ENCODE assay signal across 1 cellular context in genomic region chr17:78250891-78251772, GRCh38.
TF ChIP-seq lines count a peak whose summit lies in the region.

No MANE protein-coding gene starts in this region.

TF ChIP-seq in K562, 482 proteins besides CTCF, POLR2A, EP300 and RAD21 (continued from another document and continues in another):
- TF ChIP-seq TCF15 (CRISPR knock-in tag; IDR thresholded peaks at IDR 0.05) (no peak), ZNF280A (IDR thresholded peaks at IDR 0.05; ENCODE audit: low read depth, partially characterized antibody) (no peak), XRCC3 (IDR thresholded peaks at IDR 0.05) (no peak), ZFX (CRISPR knock-in tag; IDR thresholded peaks at IDR 0.05) (peak; percentile 6; the same call in 1 of the 2 replicates), SRSF7 (optimal IDR thresholded peaks at IDR 0.05; ENCODE audit: low read depth, low read length) (no peak), ZNF609 (CRISPR knock-in tag; IDR thresholded peaks at IDR 0.05; ENCODE audit: borderline replicate concordance) (no peak), ZNF184 (CRISPR knock-in tag; IDR thresholded peaks at IDR 0.05) (no peak), PHF20 (IDR thresholded peaks at IDR 0.05; ENCODE audit: partially characterized antibody) (peak; percentile 34), CBX1 (IDR thresholded peaks at IDR 0.05; ENCODE audit: low read depth) (no peak), CEBPB (tag; IDR thresholded peaks at IDR 0.05) (no peak), PTBP1 (IDR thresholded peaks at IDR 0.05; ENCODE audit: low read depth, low read length) (no peak), HNRNPUL1 (IDR thresholded peaks at IDR 0.05; ENCODE audit: low read length) (no peak), GTF2A2 (tag; IDR thresholded peaks at IDR 0.05) (no peak), EWSR1 (IDR thresholded peaks at IDR 0.05; ENCODE audit: borderline replicate concordance, low read depth, partially characterized antibody) (no peak), NFATC3 (IDR thresholded peaks at IDR 0.05) (no peak), THAP12 (CRISPR knock-in tag; IDR thresholded peaks at IDR 0.05) (no peak; the same call in 1 of the 2 replicates), PRPF4 (IDR thresholded peaks at IDR 0.05; ENCODE audit: insufficient read depth, low read depth, low read length, poor library complexity, severe bottlenecking) (no peak), PCBP2 (IDR thresholded peaks at IDR 0.05; ENCODE audit: low read depth, low read length, poor library complexity, severe bottlenecking) (no peak), ZBTB5 (IDR thresholded peaks at IDR 0.05) (no peak), ZNF561 (CRISPR knock-in tag; conservative IDR thresholded peaks at IDR 0.05) (no peak), NCOA1 (IDR thresholded peaks at IDR 0.05; ENCODE audit: low read depth) (no peak), TAF15 (IDR thresholded peaks at IDR 0.05; ENCODE audit: low read depth, low read length) (no peak), ZKSCAN1 (IDR thresholded peaks at IDR 0.05; ENCODE audit: low read depth, low read length) (peak; percentile 67; the same call in 1 of the 2 replicates), ZKSCAN3 (CRISPR knock-in tag; IDR thresholded peaks at IDR 0.05) (no peak), ZNF589 (CRISPR knock-in tag; IDR thresholded peaks at IDR 0.05; ENCODE audit: low read depth) (no peak), ZNF707 (CRISPR knock-in tag; conservative IDR thresholded peaks at IDR 0.05) (no peak), ZZZ3 (IDR thresholded peaks at IDR 0.05) (no peak), PCBP1 (IDR thresholded peaks at IDR 0.05; ENCODE audit: low read depth, low read length, poor library complexity, severe bottlenecking) (no peak), NELFE (IDR thresholded peaks at IDR 0.05; ENCODE audit: insufficient read depth, insufficient read length) (no peak), SIX5 (IDR thresholded peaks at IDR 0.05; ENCODE audit: borderline replicate concordance in 1 of 2, insufficient read depth in 1 of 2, low read depth in 1 of 2, low read length in 2 of 2) (no peak), SP2 (IDR thresholded peaks at IDR 0.05; ENCODE audit: extremely low read depth, low read depth, low read length, poor library complexity, severe bottlenecking) (no peak), MNT (conservative IDR thresholded peaks at IDR 0.05) (peak in 1 of 2 experiments; percentile 71; a peak in 2 of 4 replicates), ESRRA (IDR thresholded peaks at IDR 0.05; ENCODE audit: borderline replicate concordance, low read depth) (peak; percentile 58; the same call in 1 of the 2 replicates), HNRNPLL (IDR thresholded peaks at IDR 0.05; ENCODE audit: low read depth, low read length, poor library complexity, severe bottlenecking) (no peak), TAL1 (IDR thresholded peaks at IDR 0.05) (no peak; the same call in 1 of the 2 replicates), KHSRP (IDR thresholded peaks at IDR 0.05) (no peak), SREBF2 (CRISPR knock-in tag; IDR thresholded peaks at IDR 0.05) (no peak), NFIX (CRISPR knock-in tag; IDR thresholded peaks at IDR 0.05; ENCODE audit: low read depth) (no peak), ZNF507 (tag; conservative IDR thresholded peaks at IDR 0.05) (no peak), YY1 (IDR thresholded peaks at IDR 0.05; ENCODE audit: borderline replicate concordance in 1 of 3, control insufficient read depth in 1 of 3, extremely low read depth in 1 of 3, insufficient read depth in 3 of 3, insufficient read length in 1 of 3, insufficient replicate concordance in 2 of 3, low read depth in 1 of 3, low read length in 2 of 3) (peak in 2 of 3 experiments; percentile 54 to 69), ZNF668 (CRISPR knock-in tag; IDR thresholded peaks at IDR 0.05) (no peak)
- TF ChIP-seq, protein P1, sequence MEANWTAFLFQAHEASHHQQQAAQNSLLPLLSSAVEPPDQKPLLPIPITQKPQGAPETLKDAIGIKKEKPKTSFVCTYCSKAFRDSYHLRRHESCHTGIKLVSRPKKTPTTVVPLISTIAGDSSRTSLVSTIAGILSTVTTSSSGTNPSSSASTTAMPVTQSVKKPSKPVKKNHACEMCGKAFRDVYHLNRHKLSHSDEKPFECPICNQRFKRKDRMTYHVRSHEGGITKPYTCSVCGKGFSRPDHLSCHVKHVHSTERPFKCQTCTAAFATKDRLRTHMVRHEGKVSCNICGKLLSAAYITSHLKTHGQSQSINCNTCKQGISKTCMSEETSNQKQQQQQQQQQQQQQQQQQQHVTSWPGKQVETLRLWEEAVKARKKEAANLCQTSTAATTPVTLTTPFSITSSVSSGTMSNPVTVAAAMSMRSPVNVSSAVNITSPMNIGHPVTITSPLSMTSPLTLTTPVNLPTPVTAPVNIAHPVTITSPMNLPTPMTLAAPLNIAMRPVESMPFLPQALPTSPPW (CRISPR knock-in tag; IDR thresholded peaks at IDR 0.05), result peak; percentile 79
- TF ChIP-seq, protein P2, sequence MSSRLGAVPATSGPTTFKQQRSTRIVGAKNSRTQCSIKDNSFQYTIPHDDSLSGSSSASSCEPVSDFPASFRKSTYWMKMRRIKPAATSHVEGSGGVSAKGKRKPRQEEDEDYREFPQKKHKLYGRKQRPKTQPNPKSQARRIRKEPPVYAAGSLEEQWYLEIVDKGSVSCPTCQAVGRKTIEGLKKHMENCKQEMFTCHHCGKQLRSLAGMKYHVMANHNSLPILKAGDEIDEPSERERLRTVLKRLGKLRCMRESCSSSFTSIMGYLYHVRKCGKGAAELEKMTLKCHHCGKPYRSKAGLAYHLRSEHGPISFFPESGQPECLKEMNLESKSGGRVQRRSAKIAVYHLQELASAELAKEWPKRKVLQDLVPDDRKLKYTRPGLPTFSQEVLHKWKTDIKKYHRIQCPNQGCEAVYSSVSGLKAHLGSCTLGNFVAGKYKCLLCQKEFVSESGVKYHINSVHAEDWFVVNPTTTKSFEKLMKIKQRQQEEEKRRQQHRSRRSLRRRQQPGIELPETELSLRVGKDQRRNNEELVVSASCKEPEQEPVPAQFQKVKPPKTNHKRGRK (tag; IDR thresholded peaks at IDR 0.05), result no peak
- TF ChIP-seq, protein P3, sequence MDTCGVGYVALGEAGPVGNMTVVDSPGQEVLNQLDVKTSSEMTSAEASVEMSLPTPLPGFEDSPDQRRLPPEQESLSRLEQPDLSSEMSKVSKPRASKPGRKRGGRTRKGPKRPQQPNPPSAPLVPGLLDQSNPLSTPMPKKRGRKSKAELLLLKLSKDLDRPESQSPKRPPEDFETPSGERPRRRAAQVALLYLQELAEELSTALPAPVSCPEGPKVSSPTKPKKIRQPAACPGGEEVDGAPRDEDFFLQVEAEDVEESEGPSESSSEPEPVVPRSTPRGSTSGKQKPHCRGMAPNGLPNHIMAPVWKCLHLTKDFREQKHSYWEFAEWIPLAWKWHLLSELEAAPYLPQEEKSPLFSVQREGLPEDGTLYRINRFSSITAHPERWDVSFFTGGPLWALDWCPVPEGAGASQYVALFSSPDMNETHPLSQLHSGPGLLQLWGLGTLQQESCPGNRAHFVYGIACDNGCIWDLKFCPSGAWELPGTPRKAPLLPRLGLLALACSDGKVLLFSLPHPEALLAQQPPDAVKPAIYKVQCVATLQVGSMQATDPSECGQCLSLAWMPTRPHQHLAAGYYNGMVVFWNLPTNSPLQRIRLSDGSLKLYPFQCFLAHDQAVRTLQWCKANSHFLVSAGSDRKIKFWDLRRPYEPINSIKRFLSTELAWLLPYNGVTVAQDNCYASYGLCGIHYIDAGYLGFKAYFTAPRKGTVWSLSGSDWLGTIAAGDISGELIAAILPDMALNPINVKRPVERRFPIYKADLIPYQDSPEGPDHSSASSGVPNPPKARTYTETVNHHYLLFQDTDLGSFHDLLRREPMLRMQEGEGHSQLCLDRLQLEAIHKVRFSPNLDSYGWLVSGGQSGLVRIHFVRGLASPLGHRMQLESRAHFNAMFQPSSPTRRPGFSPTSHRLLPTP (IDR thresholded peaks at IDR 0.05; ENCODE audit: borderline replicate concordance, extremely low read depth, insufficient read length), result no peak
- TF ChIP-seq, protein P4, sequence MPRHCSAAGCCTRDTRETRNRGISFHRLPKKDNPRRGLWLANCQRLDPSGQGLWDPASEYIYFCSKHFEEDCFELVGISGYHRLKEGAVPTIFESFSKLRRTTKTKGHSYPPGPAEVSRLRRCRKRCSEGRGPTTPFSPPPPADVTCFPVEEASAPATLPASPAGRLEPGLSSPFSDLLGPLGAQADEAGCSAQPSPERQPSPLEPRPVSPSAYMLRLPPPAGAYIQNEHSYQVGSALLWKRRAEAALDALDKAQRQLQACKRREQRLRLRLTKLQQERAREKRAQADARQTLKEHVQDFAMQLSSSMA (CRISPR knock-in tag; IDR thresholded peaks at IDR 0.05), result no peak
